ENCODE assay signal across 8 cellular contexts in the genomic region with DNA sequence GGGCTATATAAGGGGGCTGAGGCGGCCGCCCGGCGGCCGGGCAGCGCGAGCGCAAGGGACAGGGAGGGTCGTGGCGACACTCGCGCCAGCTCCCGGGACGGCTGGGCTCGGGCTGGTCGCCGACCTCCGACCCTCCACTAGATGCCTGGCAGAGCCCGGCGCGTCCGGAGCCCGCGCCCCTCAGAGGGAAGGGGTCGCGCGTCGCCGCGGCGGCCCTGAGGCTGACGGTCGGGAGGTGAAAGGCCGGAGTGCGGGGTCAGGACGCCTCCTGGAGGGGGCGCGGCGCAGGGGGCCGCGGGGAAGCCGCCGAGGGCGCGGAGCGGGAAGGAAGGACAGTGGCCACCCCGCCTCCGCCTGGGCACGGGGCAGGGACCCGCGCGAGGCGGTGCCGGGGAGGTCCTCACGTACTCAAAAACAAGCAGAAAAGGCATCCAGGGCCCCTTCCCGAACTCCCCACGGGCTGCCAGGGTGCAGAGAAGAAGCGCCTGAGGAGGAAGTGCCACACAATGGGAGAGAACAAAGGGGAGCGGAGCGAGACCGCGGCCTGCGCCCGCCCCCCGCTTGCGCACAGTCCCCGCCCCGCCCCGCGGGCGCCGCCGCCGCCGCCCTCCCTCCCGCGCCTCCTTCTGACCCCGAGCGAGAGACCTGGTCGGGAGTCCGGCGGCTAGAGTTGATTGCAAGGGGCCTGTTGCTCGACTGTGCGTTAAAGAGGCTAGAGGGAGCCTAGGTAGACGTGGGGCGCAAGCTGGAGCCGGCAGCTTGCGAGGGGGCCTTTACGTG. TPM values are rescaled to one million over a fixed set of nuclear protein-coding genes. Genes with fewer than 3 reads are reported as not detected.
DNase-seq lines count a peak whose midpoint lies in the region; ATAC-seq lines count a peak whose summit lies in the region.

No MANE protein-coding gene starts in this region.

- peaks cover 2 to 15% of the 10 kb centered on the region in 2 donors for H3K36me3 Mint-ChIP-seq in CD4-positive, alpha-beta memory T cell
- peaks cover 24% of the 10 kb centered on the region for H3K36me3 Mint-ChIP-seq in stimulated activated effector memory CD8-positive, alpha-beta T cell treated with anti-CD3 and anti-CD28 coated beads, Interleukin-12 subunit alpha, Interleukin-12 subunit beta, amount 100 ng/mL, for 72 hours

- peaks cover 3 to 10% of the 10 kb centered on the region in 2 donors for H3K27me3 Mint-ChIP-seq in CD4-positive, alpha-beta memory T cell

- peak overlapping the region; percentile 97 for H3K27ac ChIP-seq in CD4-positive, alpha-beta memory T cell (ENCODE audit: low read depth, low read length)
- H3K27ac ChIP-seq in epithelial cell of prostate, result peak overlapping the region; percentile 99

- H3K4me1 ChIP-seq in CD4-positive, alpha-beta memory T cell (ENCODE audit: insufficient read depth, low read length), result peaks cover 38% of the 10 kb centered on the region
- peaks cover 49% of the 10 kb centered on the region for H3K4me1 ChIP-seq in mononuclear cell (ENCODE audit: insufficient read depth, low read length)

- intact Hi-C loops in CD4-positive, alpha-beta memory T cell (cut with micrococcal nuclease), result loop anchor here (1.0 to 10.0 kb wide), 12 partner anchors 23 to 1098 kb away; partner anchors contain the start of genes CCNYL1, CREB1, EEF1B2 and FASTKD2

- POLR2A ChIA-PET in CD4-positive, alpha-beta memory T cell (lab: Charles Lee; ENCODE audit: partially characterized antibody), result interaction anchor here (0.7 to 8.3 kb wide), 30 partner anchors 10 to 1099 kb away, joined by 3 to 298 read pairs (median 4); partner anchors contain the start of genes CCNYL1, CREB1, FASTKD2 and MDH1B

- H3K4me3 ChIP-seq in CD4-positive, alpha-beta memory T cell (ENCODE audit: low read length in 2 of 2), result peak overlapping the region; percentile 36 to 67
- peak overlapping the region; percentile 68 for H3K4me3 ChIP-seq in mononuclear cell (ENCODE audit: low read length)

- no peaks in the 10 kb centered on the region for H3K36me3 ChIP-seq in CD4-positive, alpha-beta memory T cell (ENCODE audit: insufficient read depth, low read length)

- CTCF ChIA-PET in CD4-positive, alpha-beta memory T cell (lab: Charles Lee; ENCODE audit: partially characterized antibody), result interaction anchor here (0.6 to 4.1 kb wide), 5 partner anchors 10 to 307 kb away, joined by 3 to 42 read pairs (median 3); no protein-coding TSS in a partner anchor

- peaks cover 0 to 5% (median 0%) of the 10 kb centered on the region in 8 donors for H3K9me3 Mint-ChIP-seq in CD4-positive, alpha-beta memory T cell
- no peaks in the 10 kb centered on the region for H3K9me3 Mint-ChIP-seq in stimulated activated effector memory CD8-positive, alpha-beta T cell treated with anti-CD3 and anti-CD28 coated beads, Interleukin-12 subunit alpha, Interleukin-12 subunit beta, amount 100 ng/mL, for 72 hours

- peak; percentile 54 to 76 (median 72) for DNase-seq in CD4-positive, alpha-beta memory T cell
- DNase-seq in NOMO-1 (lab: John Stamatoyannopoulos, UW; ENCODE audit: unreplicated experiment in 2 of 2), result peak; percentile 68 to 80
- DNase-seq in activated T-cell treated with anti-CD3 and anti-CD28 coated beads for 48 hours (ENCODE audit: low read depth), result peak; percentile 60
- no peak for DNase-seq in epithelial cell of prostate (ENCODE audit: low read depth, low spot score)
- DNase-seq in stimulated activated effector memory CD8-positive, alpha-beta T cell treated with anti-CD3 and anti-CD28 coated beads, Interleukin-12 subunit alpha, Interleukin-12 subunit beta, amount 100 ng/mL, for 72 hours (ENCODE audit: low spot score in 2 of 2), result peak; percentile 44 to 61

- no peaks in the 10 kb centered on the region for H3K27me3 ChIP-seq in CD4-positive, alpha-beta memory T cell (ENCODE audit: insufficient read depth, low read length)
- no peaks in the 10 kb centered on the region for H3K27me3 ChIP-seq in mononuclear cell (ENCODE audit: insufficient read depth, low read length)

- H3K4me1 Mint-ChIP-seq in CD4-positive, alpha-beta memory T cell, result peaks cover 22 to 55% (median 35%) of the 10 kb centered on the region in 4 donors
- peaks cover 41% of the 10 kb centered on the region for H3K4me1 Mint-ChIP-seq in stimulated activated effector memory CD8-positive, alpha-beta T cell treated with anti-CD3 and anti-CD28 coated beads, Interleukin-12 subunit alpha, Interleukin-12 subunit beta, amount 100 ng/mL, for 72 hours

- H3K4me3 Mint-ChIP-seq in CD4-positive, alpha-beta memory T cell, result peak overlapping the region; percentile 89 to 99 (median 95)
- peak overlapping the region; percentile 85 for H3K4me3 Mint-ChIP-seq in stimulated activated effector memory CD8-positive, alpha-beta T cell treated with anti-CD3 and anti-CD28 coated beads, Interleukin-12 subunit alpha, Interleukin-12 subunit beta, amount 100 ng/mL, for 72 hours

- H3K27ac Mint-ChIP-seq in CD4-positive, alpha-beta memory T cell, result peak overlapping the region; percentile 92 to 98 (median 96)
- H3K27ac Mint-ChIP-seq in stimulated activated effector memory CD8-positive, alpha-beta T cell treated with anti-CD3 and anti-CD28 coated beads, Interleukin-12 subunit alpha, Interleukin-12 subunit beta, amount 100 ng/mL, for 72 hours, result peak overlapping the region; percentile 98

- ATAC-seq in GM19372 (IDR thresholded peaks at IDR 0.05; ENCODE audit: low read depth, unreplicated experiment) (peak; percentile 44), HG03442 (IDR thresholded peaks at IDR 0.05; ENCODE audit: unreplicated experiment) (peak; percentile 36)
- ATAC-seq in stimulated activated effector memory CD8-positive, alpha-beta T cell treated with anti-CD3 and anti-CD28 coated beads, Interleukin-12 subunit alpha, Interleukin-12 subunit beta, amount 100 ng/mL, for 72 hours, result peak; percentile 69

- no peaks in the 10 kb centered on the region for H3K9me3 ChIP-seq in CD4-positive, alpha-beta memory T cell (ENCODE audit: control insufficient read depth in 1 of 2, low read length in 2 of 2)
- H3K9me3 ChIP-seq in mononuclear cell (ENCODE audit: low read depth, low read length), result no peaks in the 10 kb centered on the region

RNA-seq across cellular contexts. Expression of gene KLF7, which starts 0.8 kb away (rescaled TPM):
- 10 to 100 TPM; 45.5 to 47.1 TPM for total RNA-seq in CD4-positive, alpha-beta memory T cell
- polyA plus RNA-seq in CD4-positive, alpha-beta memory T cell, result 10 to 100 TPM; 14.1 to 17.4 TPM
- total RNA-seq in mononuclear cell, result 81.5 TPM
